1 cellular context compared by ENCODE assay signal in genomic region chr19:10836478-10837325, GRCh38.
A peak's percentile ranks its signal among the peaks of the same experiment; 100 is the strongest.
TF ChIP-seq lines count a peak whose summit lies in the region.

No MANE protein-coding gene starts in this region.

TF ChIP-seq in K562, 482 proteins besides CTCF, POLR2A, EP300 and RAD21 (continued from another document and continues in another):
- TF ChIP-seq, protein P1, sequence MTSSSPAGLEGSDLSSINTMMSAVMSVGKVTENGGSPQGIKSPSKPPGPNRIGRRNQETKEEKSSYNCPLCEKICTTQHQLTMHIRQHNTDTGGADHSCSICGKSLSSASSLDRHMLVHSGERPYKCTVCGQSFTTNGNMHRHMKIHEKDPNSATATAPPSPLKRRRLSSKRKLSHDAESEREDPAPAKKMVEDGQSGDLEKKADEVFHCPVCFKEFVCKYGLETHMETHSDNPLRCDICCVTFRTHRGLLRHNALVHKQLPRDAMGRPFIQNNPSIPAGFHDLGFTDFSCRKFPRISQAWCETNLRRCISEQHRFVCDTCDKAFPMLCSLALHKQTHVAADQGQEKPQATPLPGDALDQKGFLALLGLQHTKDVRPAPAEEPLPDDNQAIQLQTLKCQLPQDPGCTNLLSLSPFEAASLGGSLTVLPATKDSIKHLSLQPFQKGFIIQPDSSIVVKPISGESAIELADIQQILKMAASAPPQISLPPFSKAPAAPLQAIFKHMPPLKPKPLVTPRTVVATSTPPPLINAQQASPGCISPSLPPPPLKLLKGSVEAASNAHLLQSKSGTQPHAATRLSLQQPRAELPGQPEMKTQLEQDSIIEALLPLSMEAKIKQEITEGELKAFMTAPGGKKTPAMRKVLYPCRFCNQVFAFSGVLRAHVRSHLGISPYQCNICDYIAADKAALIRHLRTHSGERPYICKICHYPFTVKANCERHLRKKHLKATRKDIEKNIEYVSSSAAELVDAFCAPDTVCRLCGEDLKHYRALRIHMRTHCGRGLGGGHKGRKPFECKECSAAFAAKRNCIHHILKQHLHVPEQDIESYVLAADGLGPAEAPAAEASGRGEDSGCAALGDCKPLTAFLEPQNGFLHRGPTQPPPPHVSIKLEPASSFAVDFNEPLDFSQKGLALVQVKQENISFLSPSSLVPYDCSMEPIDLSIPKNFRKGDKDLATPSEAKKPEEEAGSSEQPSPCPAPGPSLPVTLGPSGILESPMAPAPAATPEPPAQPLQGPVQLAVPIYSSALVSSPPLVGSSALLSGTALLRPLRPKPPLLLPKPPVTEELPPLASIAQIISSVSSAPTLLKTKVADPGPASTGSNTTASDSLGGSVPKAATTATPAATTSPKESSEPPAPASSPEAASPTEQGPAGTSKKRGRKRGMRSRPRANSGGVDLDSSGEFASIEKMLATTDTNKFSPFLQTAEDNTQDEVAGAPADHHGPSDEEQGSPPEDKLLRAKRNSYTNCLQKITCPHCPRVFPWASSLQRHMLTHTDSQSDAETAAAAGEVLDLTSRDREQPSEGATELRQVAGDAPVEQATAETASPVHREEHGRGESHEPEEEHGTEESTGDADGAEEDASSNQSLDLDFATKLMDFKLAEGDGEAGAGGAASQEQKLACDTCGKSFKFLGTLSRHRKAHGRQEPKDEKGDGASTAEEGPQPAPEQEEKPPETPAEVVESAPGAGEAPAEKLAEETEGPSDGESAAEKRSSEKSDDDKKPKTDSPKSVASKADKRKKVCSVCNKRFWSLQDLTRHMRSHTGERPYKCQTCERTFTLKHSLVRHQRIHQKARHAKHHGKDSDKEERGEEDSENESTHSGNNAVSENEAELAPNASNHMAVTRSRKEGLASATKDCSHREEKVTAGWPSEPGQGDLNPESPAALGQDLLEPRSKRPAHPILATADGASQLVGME (CRISPR knock-in tag; IDR thresholded peaks at IDR 0.05): peak; percentile 56; the same call in 1 of the 2 replicates
- TF ChIP-seq ZNF384 (IDR thresholded peaks at IDR 0.05; ENCODE audit: low read depth, low read length): peak; percentile 33; the same call in 1 of the 2 replicates
- no peak for TF ChIP-seq XRCC4 (IDR thresholded peaks at IDR 0.05; ENCODE audit: extremely low read depth, insufficient read depth, insufficient read length)
- TF ChIP-seq ZNF79 (CRISPR knock-in tag; IDR thresholded peaks at IDR 0.05; ENCODE audit: low read depth): peak; percentile 81; the same call in 1 of the 2 replicates
- no peak for TF ChIP-seq ZNF280B (CRISPR knock-in tag; IDR thresholded peaks at IDR 0.05)
- peak; percentile 100 for TF ChIP-seq ATF6 (CRISPR knock-in tag; IDR thresholded peaks at IDR 0.05)
- TF ChIP-seq, protein P2, sequence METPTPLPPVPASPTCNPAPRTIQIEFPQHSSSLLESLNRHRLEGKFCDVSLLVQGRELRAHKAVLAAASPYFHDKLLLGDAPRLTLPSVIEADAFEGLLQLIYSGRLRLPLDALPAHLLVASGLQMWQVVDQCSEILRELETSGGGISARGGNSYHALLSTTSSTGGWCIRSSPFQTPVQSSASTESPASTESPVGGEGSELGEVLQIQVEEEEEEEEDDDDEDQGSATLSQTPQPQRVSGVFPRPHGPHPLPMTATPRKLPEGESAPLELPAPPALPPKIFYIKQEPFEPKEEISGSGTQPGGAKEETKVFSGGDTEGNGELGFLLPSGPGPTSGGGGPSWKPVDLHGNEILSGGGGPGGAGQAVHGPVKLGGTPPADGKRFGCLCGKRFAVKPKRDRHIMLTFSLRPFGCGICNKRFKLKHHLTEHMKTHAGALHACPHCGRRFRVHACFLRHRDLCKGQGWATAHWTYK (CRISPR knock-in tag; IDR thresholded peaks at IDR 0.05): peak; percentile 88
- TF ChIP-seq, protein P3, sequence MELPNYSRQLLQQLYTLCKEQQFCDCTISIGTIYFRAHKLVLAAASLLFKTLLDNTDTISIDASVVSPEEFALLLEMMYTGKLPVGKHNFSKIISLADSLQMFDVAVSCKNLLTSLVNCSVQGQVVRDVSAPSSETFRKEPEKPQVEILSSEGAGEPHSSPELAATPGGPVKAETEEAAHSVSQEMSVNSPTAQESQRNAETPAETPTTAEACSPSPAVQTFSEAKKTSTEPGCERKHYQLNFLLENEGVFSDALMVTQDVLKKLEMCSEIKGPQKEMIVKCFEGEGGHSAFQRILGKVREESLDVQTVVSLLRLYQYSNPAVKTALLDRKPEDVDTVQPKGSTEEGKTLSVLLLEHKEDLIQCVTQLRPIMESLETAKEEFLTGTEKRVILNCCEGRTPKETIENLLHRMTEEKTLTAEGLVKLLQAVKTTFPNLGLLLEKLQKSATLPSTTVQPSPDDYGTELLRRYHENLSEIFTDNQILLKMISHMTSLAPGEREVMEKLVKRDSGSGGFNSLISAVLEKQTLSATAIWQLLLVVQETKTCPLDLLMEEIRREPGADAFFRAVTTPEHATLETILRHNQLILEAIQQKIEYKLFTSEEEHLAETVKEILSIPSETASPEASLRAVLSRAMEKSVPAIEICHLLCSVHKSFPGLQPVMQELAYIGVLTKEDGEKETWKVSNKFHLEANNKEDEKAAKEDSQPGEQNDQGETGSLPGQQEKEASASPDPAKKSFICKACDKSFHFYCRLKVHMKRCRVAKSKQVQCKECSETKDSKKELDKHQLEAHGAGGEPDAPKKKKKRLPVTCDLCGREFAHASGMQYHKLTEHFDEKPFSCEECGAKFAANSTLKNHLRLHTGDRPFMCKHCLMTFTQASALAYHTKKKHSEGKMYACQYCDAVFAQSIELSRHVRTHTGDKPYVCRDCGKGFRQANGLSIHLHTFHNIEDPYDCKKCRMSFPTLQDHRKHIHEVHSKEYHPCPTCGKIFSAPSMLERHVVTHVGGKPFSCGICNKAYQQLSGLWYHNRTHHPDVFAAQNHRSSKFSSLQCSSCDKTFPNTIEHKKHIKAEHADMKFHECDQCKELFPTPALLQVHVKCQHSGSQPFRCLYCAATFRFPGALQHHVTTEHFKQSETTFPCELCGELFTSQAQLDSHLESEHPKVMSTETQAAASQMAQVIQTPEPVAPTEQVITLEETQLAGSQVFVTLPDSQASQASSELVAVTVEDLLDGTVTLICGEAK (IDR thresholded peaks at IDR 0.05): no peak; the same call in 1 of the 2 replicates
- TF ChIP-seq, protein P3 (CRISPR knock-in tag; IDR thresholded peaks at IDR 0.05): peak; percentile 73
- no peak; the same call in 1 of the 2 replicates for TF ChIP-seq ARID1B (IDR thresholded peaks at IDR 0.05)
- TF ChIP-seq PYGO2 (tag; IDR thresholded peaks at IDR 0.05): peak; percentile 66
- TF ChIP-seq TFE3 (CRISPR knock-in tag; IDR thresholded peaks at IDR 0.05): no peak; the same call in 1 of the 2 replicates
- no peak for TF ChIP-seq FIP1L1 (IDR thresholded peaks at IDR 0.05; ENCODE audit: low read depth, low read length, poor library complexity, severe bottlenecking)
- TF ChIP-seq, protein P4, sequence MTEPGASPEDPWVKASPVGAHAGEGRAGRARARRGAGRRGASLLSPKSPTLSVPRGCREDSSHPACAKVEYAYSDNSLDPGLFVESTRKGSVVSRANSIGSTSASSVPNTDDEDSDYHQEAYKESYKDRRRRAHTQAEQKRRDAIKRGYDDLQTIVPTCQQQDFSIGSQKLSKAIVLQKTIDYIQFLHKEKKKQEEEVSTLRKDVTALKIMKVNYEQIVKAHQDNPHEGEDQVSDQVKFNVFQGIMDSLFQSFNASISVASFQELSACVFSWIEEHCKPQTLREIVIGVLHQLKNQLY (CRISPR knock-in tag; conservative IDR thresholded peaks at IDR 0.05): peak in 1 of 2 experiments; percentile 97; a peak in 3 of 4 replicates
- no peak for TF ChIP-seq NCOA4 (IDR thresholded peaks at IDR 0.05; ENCODE audit: partially characterized antibody)
- peak; percentile 97 for TF ChIP-seq DMBX1 (CRISPR knock-in tag; IDR thresholded peaks at IDR 0.05; ENCODE audit: borderline replicate concordance)
- no peak for TF ChIP-seq SAFB2 (IDR thresholded peaks at IDR 0.05; ENCODE audit: borderline replicate concordance, low read depth, low read length, severe bottlenecking)
- TF ChIP-seq OTX1 (CRISPR knock-in tag; IDR thresholded peaks at IDR 0.05): peak; percentile 83; the same call in 1 of the 2 replicates
- no peak for TF ChIP-seq HDAC6 (IDR thresholded peaks at IDR 0.05; ENCODE audit: low read depth, low read length)
- TF ChIP-seq PTTG1 (tag; IDR thresholded peaks at IDR 0.05; ENCODE audit: low read depth): peak; percentile 68; the same call in 1 of the 2 replicates
- 0 out of 2 replicates have a peak, but pooled peaks have one; percentile 76 for TF ChIP-seq RNF219 (CRISPR knock-in tag; IDR thresholded peaks at IDR 0.05)
- TF ChIP-seq ZKSCAN3 (CRISPR knock-in tag; IDR thresholded peaks at IDR 0.05): no peak
- TF ChIP-seq ZNF76 (CRISPR knock-in tag; IDR thresholded peaks at IDR 0.05; ENCODE audit: borderline replicate concordance): peak; percentile 96
- TF ChIP-seq, protein P5, sequence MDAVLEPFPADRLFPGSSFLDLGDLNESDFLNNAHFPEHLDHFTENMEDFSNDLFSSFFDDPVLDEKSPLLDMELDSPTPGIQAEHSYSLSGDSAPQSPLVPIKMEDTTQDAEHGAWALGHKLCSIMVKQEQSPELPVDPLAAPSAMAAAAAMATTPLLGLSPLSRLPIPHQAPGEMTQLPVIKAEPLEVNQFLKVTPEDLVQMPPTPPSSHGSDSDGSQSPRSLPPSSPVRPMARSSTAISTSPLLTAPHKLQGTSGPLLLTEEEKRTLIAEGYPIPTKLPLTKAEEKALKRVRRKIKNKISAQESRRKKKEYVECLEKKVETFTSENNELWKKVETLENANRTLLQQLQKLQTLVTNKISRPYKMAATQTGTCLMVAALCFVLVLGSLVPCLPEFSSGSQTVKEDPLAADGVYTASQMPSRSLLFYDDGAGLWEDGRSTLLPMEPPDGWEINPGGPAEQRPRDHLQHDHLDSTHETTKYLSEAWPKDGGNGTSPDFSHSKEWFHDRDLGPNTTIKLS (IDR thresholded peaks at IDR 0.05; ENCODE audit: borderline replicate concordance, low read depth): peak; percentile 99
